Comparison of ENCODE assay signal across 12 cellular contexts in the genomic region with DNA sequence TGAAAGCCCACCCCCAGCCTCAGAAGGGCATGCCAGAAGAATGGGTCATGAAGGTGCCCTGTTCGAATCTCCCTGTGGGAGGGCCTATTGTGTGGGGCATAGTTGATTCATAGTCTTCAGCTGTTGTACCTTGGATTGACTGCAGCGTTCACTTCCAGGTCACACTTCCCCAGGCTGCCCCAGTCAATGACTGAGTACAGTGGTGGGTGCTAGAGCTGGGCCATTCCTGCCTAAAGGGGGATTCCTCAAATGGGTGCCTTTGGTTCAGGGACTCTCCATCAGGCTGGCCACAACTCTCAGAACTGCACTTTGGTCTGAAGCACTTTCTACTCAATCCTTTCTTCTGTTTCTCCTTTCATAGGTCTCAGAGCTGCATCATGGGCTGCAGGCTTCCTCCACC. TPM values are rescaled to one million over a fixed set of nuclear protein-coding genes. Genes with fewer than 3 reads are reported as not detected.
A peak's percentile ranks its signal among the peaks of the same experiment; 100 is the strongest.
DNase-seq lines count a peak whose midpoint lies in the region; ATAC-seq and TF ChIP-seq lines count a peak whose summit lies in the region.
"Had no signal": no experiment of that assay in that cellular context is flagged by ENCODE, and none has a peak within 500 bp of the region (broad histone marks: within the 10 kb centered on the region; RNA-seq: fewer than 3 reads in every experiment).

No MANE protein-coding gene starts in this region.

- no peaks in the 10 kb centered on the region for H4K20me1 ChIP-seq in PC-3 (ENCODE audit: low read length)

- CTCF ChIA-PET in PC-3 (lab: Charles Lee): no interaction called here

- no peak overlapping the region for H3K4me2 ChIP-seq in PC-3 (ENCODE audit: low read length)

- intact Hi-C loops in sigmoid colon (cut with DNase I) (no loop called here), PC-3 (cut with micrococcal nuclease) (no loop called here)

- H3K9me2 ChIP-seq in PC-3 (replicated peaks; ENCODE audit: low read length): no peaks in the 10 kb centered on the region

- H3K4me1 Mint-ChIP-seq in activated naive CD8-positive, alpha-beta T cell treated with anti-CD3 and anti-CD28 coated beads, Interleukin-2, amount 50 U/mL, for 24 hours: peaks cover 76% of the 10 kb centered on the region

- H3K4me3 ChIP-seq in GM12865 (ENCODE audit: low read depth, low read length) (no peak overlapping the region), sigmoid colon (no peak overlapping the region), PC-3 (ENCODE audit: low read length) (no peak overlapping the region)

- in situ Hi-C loops in GM13976 (cut with MboI; ENCODE audit: low sequenced_read_pairs, unreplicated experiment): no loop called here

- H3K4me3 Mint-ChIP-seq in activated naive CD8-positive, alpha-beta T cell treated with anti-CD3 and anti-CD28 coated beads, Interleukin-2, amount 50 U/mL, for 24 hours: no peak overlapping the region
- H3K4me3 Mint-ChIP-seq: CD4-positive, CD25-positive, alpha-beta regulatory T cell; nephron had no signal

- no peaks in the 10 kb centered on the region for H3K9me3 Mint-ChIP-seq in activated naive CD8-positive, alpha-beta T cell treated with anti-CD3 and anti-CD28 coated beads, Interleukin-2, amount 50 U/mL, for 24 hours
- H3K9me3 Mint-ChIP-seq: CD4-positive, CD25-positive, alpha-beta regulatory T cell; nephron had no signal

- no peaks in the 10 kb centered on the region for H3K79me2 ChIP-seq in PC-3 (ENCODE audit: low read length)

- no peaks in the 10 kb centered on the region for H3K9me3 ChIP-seq in sigmoid colon
- no peaks in the 10 kb centered on the region for H3K9me3 ChIP-seq in PC-3 (ENCODE audit: low read length)

- WGBS in sigmoid colon, 2 donors: 86 to 91% methylated on average over 2 of the region's 2 CpGs

- no peaks in the 10 kb centered on the region for H3K36me3 Mint-ChIP-seq in activated naive CD8-positive, alpha-beta T cell treated with anti-CD3 and anti-CD28 coated beads, Interleukin-2, amount 50 U/mL, for 24 hours (ENCODE audit: low read depth)
- H3K36me3 Mint-ChIP-seq: CD4-positive, CD25-positive, alpha-beta regulatory T cell had no signal

- peak; percentile 50 for ATAC-seq in GM19372 (IDR thresholded peaks at IDR 0.05; ENCODE audit: low read depth, unreplicated experiment)
- peak; percentile 57 for ATAC-seq in HG02938 (IDR thresholded peaks at IDR 0.05; ENCODE audit: unreplicated experiment)
- peak; percentile 78 for ATAC-seq in activated naive CD8-positive, alpha-beta T cell treated with anti-CD3 and anti-CD28 coated beads, Interleukin-2, amount 50 U/mL, for 24 hours
- ATAC-seq in PC-3: no peak

- H3K27me3 ChIP-seq in sigmoid colon (no peaks in the 10 kb centered on the region), PC-3 (ENCODE audit: low read length) (peaks cover 14% of the 10 kb centered on the region; the same call in 1 of the 2 replicates)

- no peak for TF ChIP-seq CTCF in GM12865 (IDR thresholded peaks at IDR 0.05; ENCODE audit: insufficient read depth, low read depth, low read length, missing control alignments)
- no peak for TF ChIP-seq CTCF in sigmoid colon (IDR thresholded peaks at IDR 0.05)
- no peak for TF ChIP-seq CTCF in PC-3 (conservative IDR thresholded peaks at IDR 0.05; ENCODE audit: low read depth, low read length)
- no peak for TF ChIP-seq CTCF in GM13976 (IDR thresholded peaks at IDR 0.05; ENCODE audit: borderline replicate concordance, control extremely low read depth, extremely low read depth, insufficient read depth, missing control alignments)

- H3K27ac ChIP-seq in sigmoid colon: peak overlapping the region in 1 of 4 donors; percentile 65
- H3K27ac ChIP-seq in PC-3 (ENCODE audit: low read length): no peak overlapping the region

- no TSS peak for BruUV-seq in PC-3 (replicated peaks; lab: Mats Ljungman, UMichigan)

- H2AFZ ChIP-seq in PC-3 (ENCODE audit: low read length): no peak overlapping the region

- peaks cover 0 to 7% (median 3%) of the 10 kb centered on the region in 4 donors for H3K4me1 ChIP-seq in sigmoid colon
- no peaks in the 10 kb centered on the region for H3K4me1 ChIP-seq in PC-3 (ENCODE audit: insufficient read depth, low read length)

- H3K36me3 ChIP-seq in sigmoid colon (no peaks in the 10 kb centered on the region), PC-3 (ENCODE audit: low read depth, low read length) (no peaks in the 10 kb centered on the region)

- TF ChIP-seq POLR2A in sigmoid colon (IDR thresholded peaks at IDR 0.05): no peak

- POLR2A ChIA-PET in PC-3 (lab: Charles Lee; ENCODE audit: unreplicated experiment): no interaction called here

- H3K27me3 Mint-ChIP-seq in activated naive CD8-positive, alpha-beta T cell treated with anti-CD3 and anti-CD28 coated beads, Interleukin-2, amount 50 U/mL, for 24 hours: no peaks in the 10 kb centered on the region
- H3K27me3 Mint-ChIP-seq: CD4-positive, CD25-positive, alpha-beta regulatory T cell had no signal

- no peak for TF ChIP-seq EP300 in sigmoid colon (IDR thresholded peaks at IDR 0.05)

- no peak overlapping the region for H3K9ac ChIP-seq in PC-3 (ENCODE audit: low read length)

- H3F3A ChIP-seq in PC-3 (ENCODE audit: low read length, unreplicated experiment): no peaks in the 10 kb centered on the region

- peak; percentile 62 for DNase-seq in GM12865 (ENCODE audit: low read depth)
- peak; percentile 43 for DNase-seq in activated naive CD8-positive, alpha-beta T cell treated with anti-CD3 and anti-CD28 coated beads, Interleukin-2, amount 50 U/mL, for 24 hours
- DNase-seq in sigmoid colon: no peak
- DNase-seq in PC-3: no peak
- no peak for DNase-seq in GM13976 (ENCODE audit: low spot score)
- no peak for DNase-seq in epidermal melanocyte (ENCODE audit: insufficient read length, low spot score)
- DNase-seq: CD4-positive, CD25-positive, alpha-beta regulatory T cell; NCI-H1694; trophoblast cell had no signal

- peak overlapping the region; percentile 79 for H3K27ac Mint-ChIP-seq in activated naive CD8-positive, alpha-beta T cell treated with anti-CD3 and anti-CD28 coated beads, Interleukin-2, amount 50 U/mL, for 24 hours
- H3K27ac Mint-ChIP-seq: nephron had no signal

RNA-seq across cellular contexts. Expression of gene RASGEF1B, which starts 35.0 kb away (rescaled TPM):
- total RNA-seq in sigmoid colon: 10 to 100 TPM in 3 of 4 donors, 1 to 10 TPM in 1; 5.0 to 12.1 (median 10.8) TPM
- polyA plus RNA-seq in sigmoid colon: 10 to 100 TPM in 1 of 3 donors, 1 to 10 TPM in 2; 6.0 to 10.6 (median 7.2) TPM
- 1.4 TPM in 2 replicates for total RNA-seq in PC-3 (2014; rRNA removed)

Comparison
In these comparisons a context has a peak if more than half of its experiments do, and no peak if none do; other contexts are left out.
1. DNase-seq: peak in GM12865 (single experiment) and activated naive CD8-positive, alpha-beta T cell treated with anti-CD3 and anti-CD28 coated beads, Interleukin-2, amount 50 U/mL, for 24 hours (single experiment); none in sigmoid colon (single experiment), PC-3 (single experiment), GM13976 (single experiment) and epidermal melanocyte (single experiment).